ENCODE assay signal across 8 cellular contexts in the genomic region with DNA sequence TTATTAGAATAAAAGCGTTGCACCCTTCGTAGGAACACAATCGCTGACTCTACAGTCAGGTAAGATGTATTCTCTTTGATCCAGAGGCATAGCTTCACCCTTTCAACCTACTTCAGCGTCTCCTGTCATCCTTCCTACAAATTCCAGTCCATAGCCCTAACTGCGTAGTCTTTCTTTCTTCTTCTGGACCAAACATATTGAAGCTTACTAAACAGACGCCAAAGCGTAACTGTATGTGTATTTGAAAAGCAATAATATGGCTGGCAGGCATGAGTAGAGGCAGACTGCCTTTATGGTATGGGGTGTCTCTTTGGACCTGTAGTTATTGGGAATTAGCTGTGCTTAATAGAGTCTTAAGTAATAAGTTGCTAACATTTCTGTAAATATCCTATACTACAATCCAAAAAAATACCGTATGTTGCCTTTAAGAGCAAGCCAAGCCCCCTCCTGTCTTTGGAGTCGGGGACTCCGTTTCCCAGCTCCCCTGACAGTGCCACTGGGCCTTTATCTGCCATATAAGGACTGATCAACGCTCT. TPM values are rescaled to one million over a fixed set of nuclear protein-coding genes. Genes with fewer than 3 reads are reported as not detected.
A peak's percentile ranks its signal among the peaks of the same experiment; 100 is the strongest.
DNase-seq lines count a peak whose midpoint lies in the region; ATAC-seq and TF ChIP-seq lines count a peak whose summit lies in the region.

No MANE protein-coding gene starts in this region.

- no peaks in the 10 kb centered on the region for H3K9me3 ChIP-seq in adipocyte (ENCODE audit: control insufficient read depth, low read length)
- H3K9me3 ChIP-seq in liver (ENCODE audit: control insufficient read depth in 4 of 4, low read length in 3 of 4): peaks cover 2 to 24% (median 17%) of the 10 kb centered on the region in 4 donors
- H3K9me3 ChIP-seq in transverse colon: peaks cover 3% of the 10 kb centered on the region in 2 donors

- intact Hi-C loops in activated naive CD4-positive, alpha-beta T cell treated with anti-CD3 and anti-CD28 coated beads for 36 hours (cut with micrococcal nuclease): loop anchor here (1.0 kb wide), 7 partner anchors 22 to 149 kb away; a partner anchor contains a TSS
- intact Hi-C loops in transverse colon (cut with DNase I; ENCODE audit: low total_unique reads): no loop called here

- peaks cover 15% of the 10 kb centered on the region for H3K4me1 ChIP-seq in adipocyte (ENCODE audit: control insufficient read depth, insufficient read depth, low read length)
- H3K4me1 ChIP-seq in liver (ENCODE audit: control insufficient read depth in 4 of 4, insufficient read depth in 4 of 4, low read length in 3 of 4): peaks cover 3 to 19% (median 11%) of the 10 kb centered on the region in 4 donors
- peaks cover 6 to 18% (median 8%) of the 10 kb centered on the region in 4 donors for H3K4me1 ChIP-seq in transverse colon

- H3K4me1 Mint-ChIP-seq in activated naive CD4-positive, alpha-beta T cell treated with anti-CD3 and anti-CD28 coated beads for 36 hours (ENCODE audit: low read depth): peaks cover 20% of the 10 kb centered on the region

- peak overlapping the region; percentile 72 to 76 for H3K27ac ChIP-seq in liver (ENCODE audit: low read depth in 1 of 2, low read length in 2 of 2)
- peak overlapping the region; percentile 84 to 90 (median 89) for H3K27ac ChIP-seq in transverse colon

- TF ChIP-seq RAD21 in liver (IDR thresholded peaks at IDR 0.05): peak in 1 of 2 donors; percentile 6

- H3K27me3 ChIP-seq in adipocyte (replicated peaks; ENCODE audit: control insufficient read depth, insufficient read depth, low read length) (no peaks in the 10 kb centered on the region), liver (ENCODE audit: control insufficient read depth in 4 of 4, insufficient read depth in 4 of 4, low read length in 3 of 4) (no peaks in the 10 kb centered on the region), transverse colon (no peaks in the 10 kb centered on the region)

- no peak for TF ChIP-seq EP300 in transverse colon (IDR thresholded peaks at IDR 0.05; ENCODE audit: low read depth)

- peaks cover 37% of the 10 kb centered on the region for H3K36me3 Mint-ChIP-seq in activated naive CD4-positive, alpha-beta T cell treated with anti-CD3 and anti-CD28 coated beads for 36 hours (ENCODE audit: low read depth)

- CTCF ChIA-PET in activated naive CD4-positive, alpha-beta T cell treated with anti-CD3 and anti-CD28 coated beads for 36 hours (lab: Charles Lee): interaction anchor here (0.6 to 1.0 kb wide), 4 partner anchors 17 to 583 kb away, joined by 3 to 7 read pairs (median 3); no protein-coding TSS in a partner anchor

- H3K4me3 ChIP-seq in adipocyte (ENCODE audit: low read length): peak overlapping the region; percentile 98
- peak overlapping the region; percentile 64 to 98 (median 68) for H3K4me3 ChIP-seq in liver (ENCODE audit: low read depth in 1 of 3, low read length in 3 of 3)
- H3K4me3 ChIP-seq in transverse colon: peak overlapping the region; percentile 0 to 89 (median 73)

- in situ Hi-C loops in transverse colon (cut with MboI; ENCODE audit: low pct_ligation_motif_present in 1 of 4, low pct_unique_long_range_greater_than_20kb in 1 of 4, low sequenced_read_pairs in 3 of 4): no loop called here

- no peak for TF ChIP-seq POLR2A in transverse colon (IDR thresholded peaks at IDR 0.05)

- WGBS in liver: 58% methylated on average over 11 of the region's 11 CpGs
- 60 to 93% methylated on average over 7 to 11 of the region's 11 CpGs for WGBS in transverse colon (ENCODE audit: low coverage in 1 of 2), 2 donors

- H3K9ac ChIP-seq in adipocyte (ENCODE audit: low read length): peak overlapping the region; percentile 98
- H3K9ac ChIP-seq in liver (ENCODE audit: low read depth in 1 of 2, low read length in 2 of 2): no peak overlapping the region

- no peak for DNase-seq in activated naive CD4-positive, alpha-beta T cell treated with anti-CD3 and anti-CD28 coated beads for 36 hours
- DNase-seq in activated naive CD4-positive, alpha-beta T cell (lab: John Stamatoyannopoulos, UW): no peak
- DNase-seq in adipocyte (ENCODE audit: low read depth) (no peak), transverse colon (no peak), NCI-H1436 (lab: John Stamatoyannopoulos, UW) (no peak), NCI-H2029 (lab: John Stamatoyannopoulos, UW) (no peak)

- H3K27ac Mint-ChIP-seq in activated naive CD4-positive, alpha-beta T cell treated with anti-CD3 and anti-CD28 coated beads for 36 hours: peak overlapping the region; percentile 87

- no peak for ATAC-seq in HG02885 (IDR thresholded peaks at IDR 0.05; ENCODE audit: poor library complexity, unreplicated experiment)

- peak overlapping the region; percentile 88 for H3K4me3 Mint-ChIP-seq in activated naive CD4-positive, alpha-beta T cell treated with anti-CD3 and anti-CD28 coated beads for 36 hours

- peaks cover 18% of the 10 kb centered on the region for H3K9me3 Mint-ChIP-seq in activated naive CD4-positive, alpha-beta T cell treated with anti-CD3 and anti-CD28 coated beads for 36 hours

- TF ChIP-seq CTCF in liver (IDR thresholded peaks at IDR 0.05; ENCODE audit: low read depth, low read length, missing input control) (no peak), transverse colon (IDR thresholded peaks at IDR 0.05) (no peak)

- no peaks in the 10 kb centered on the region for H3K36me3 ChIP-seq in adipocyte (ENCODE audit: control insufficient read depth, insufficient read depth, low read length, severe bottlenecking)
- H3K36me3 ChIP-seq in liver (ENCODE audit: control insufficient read depth in 4 of 4, insufficient read depth in 3 of 4, low read depth in 1 of 4, low read length in 3 of 4): peaks cover 1 to 13% (median 8%) of the 10 kb centered on the region in 4 donors
- peaks cover 0 to 4% (median 2%) of the 10 kb centered on the region in 4 donors for H3K36me3 ChIP-seq in transverse colon

- no peaks in the 10 kb centered on the region for H3K27me3 Mint-ChIP-seq in activated naive CD4-positive, alpha-beta T cell treated with anti-CD3 and anti-CD28 coated beads for 36 hours (ENCODE audit: low read depth)

TF ChIP-seq in liver, 16 proteins besides CTCF, POLR2A, EP300 and RAD21:
- TF ChIP-seq HNF4A (conservative IDR thresholded peaks at IDR 0.05): no peak

RNA-seq across cellular contexts. Expression of a gene that starts 0.4 kb away (rescaled TPM):
- total RNA-seq in activated naive CD4-positive, alpha-beta T cell treated with anti-CD3 and anti-CD28 coated beads for 36 hours: 10 to 100 TPM; 11.9 to 13.3 TPM
- 10 to 100 TPM in 1 of 2 donors, 1 to 10 TPM in 1; 7.3 to 13.9 TPM for total RNA-seq in liver
- 1 to 10 TPM; 1.8 to 3.4 TPM for polyA plus RNA-seq in liver
- total RNA-seq in transverse colon: 10 to 100 TPM in 2 of 4 donors, 1 to 10 TPM in 2; 4.2 to 13.1 (median 8.2) TPM

RNA-seq across cellular contexts. Expression of a gene that starts 21.7 kb away (rescaled TPM):
- 1 to 10 TPM; 4.6 to 6.3 TPM for total RNA-seq in activated naive CD4-positive, alpha-beta T cell treated with anti-CD3 and anti-CD28 coated beads for 36 hours
- total RNA-seq in liver: 1 to 10 TPM; 7.6 to 8.2 TPM
- polyA plus RNA-seq in liver: 1 to 10 TPM; 1.2 to 1.4 TPM
- 10 to 100 TPM; 10.6 to 53.1 (median 13.2) TPM for total RNA-seq in transverse colon

RNA-seq across cellular contexts. Expression of a gene that starts 25.9 kb away (rescaled TPM):
- total RNA-seq in activated naive CD4-positive, alpha-beta T cell treated with anti-CD3 and anti-CD28 coated beads for 36 hours: 1 to 10 TPM; 3.1 to 3.4 TPM
- total RNA-seq in liver (1 to 10 TPM; 2.8 to 6.1 TPM), transverse colon (10 to 100 TPM in 1 of 4 donors, 1 to 10 TPM in 1, not detected in 2; 8.3 to 12.5 TPM)
- 1 to 10 TPM; 3.1 to 4.2 TPM for polyA plus RNA-seq in liver

RNA-seq across cellular contexts. Expression of a gene that starts 25.9 kb away (rescaled TPM):
- total RNA-seq in activated naive CD4-positive, alpha-beta T cell treated with anti-CD3 and anti-CD28 coated beads for 36 hours: 1 to 10 TPM in 1 of 2 experiments, under 1 TPM in 1; 0.84 to 1.3 TPM
- total RNA-seq in liver (1 to 10 TPM; 1.7 to 1.8 TPM), transverse colon (1 to 10 TPM in 2 of 4 donors, under 1 TPM in 1, not detected in 1; 0.60 to 1.3 (median 1.2) TPM)
- under 1 TPM; 0.22 to 0.33 TPM for polyA plus RNA-seq in liver

RNA-seq across cellular contexts. Expression of a gene that starts 38.2 kb away (rescaled TPM):
- total RNA-seq in activated naive CD4-positive, alpha-beta T cell treated with anti-CD3 and anti-CD28 coated beads for 36 hours: 1 to 10 TPM; 3.3 to 3.6 TPM
- total RNA-seq in liver (1 to 10 TPM; 3.2 to 5.6 TPM), transverse colon (1 to 10 TPM in 3 of 4 donors, under 1 TPM in 1; 0.40 to 4.2 (median 3.5) TPM)
- polyA plus RNA-seq in liver: 1 to 10 TPM in 1 of 2 donors, under 1 TPM in 1; 0.90 to 1.3 TPM
